2 cellular contexts compared by ENCODE assay signal in the genomic region with DNA sequence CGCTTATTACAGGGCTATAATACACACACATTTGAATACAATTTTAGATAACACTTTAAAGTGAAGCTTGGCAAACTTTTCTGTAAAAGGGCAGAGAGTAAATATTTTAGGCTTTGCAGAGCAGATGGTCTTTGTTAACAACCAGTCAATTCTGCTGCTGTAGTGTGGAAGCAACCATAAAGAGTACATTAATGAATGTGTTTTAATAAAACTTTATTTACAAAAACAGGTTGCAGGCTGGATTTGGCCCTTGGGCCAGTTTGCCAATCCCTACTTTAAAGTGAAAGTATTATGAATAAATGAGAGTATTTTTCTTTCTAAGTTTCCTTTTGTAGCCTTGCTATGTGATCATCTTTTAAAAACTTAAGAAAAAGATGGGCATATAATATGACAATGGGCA.
TF ChIP-seq lines count a peak whose summit lies in the region.

No MANE protein-coding gene starts in this region.

TF ChIP-seq in GM12878, 131 proteins besides CTCF, POLR2A, EP300 and RAD21:
- no peak for TF ChIP-seq TCF12 (IDR thresholded peaks at IDR 0.05; ENCODE audit: low read depth, low read length)
- TF ChIP-seq ZBTB40 (IDR thresholded peaks at IDR 0.05; ENCODE audit: borderline replicate concordance): peak; percentile 52; the same call in 1 of the 2 replicates

TF ChIP-seq in K562, 482 proteins besides CTCF, POLR2A, EP300 and RAD21:
- TF ChIP-seq ZBTB40 (IDR thresholded peaks at IDR 0.05) (peak; percentile 79), ZBTB40 (CRISPR knock-in tag; IDR thresholded peaks at IDR 0.05) (no peak), CCAR2 (IDR thresholded peaks at IDR 0.05; ENCODE audit: low read depth, low read length) (no peak), NR1H2 (CRISPR knock-in tag; IDR thresholded peaks at IDR 0.05) (no peak), USF2 (CRISPR knock-in tag; IDR thresholded peaks at IDR 0.05) (no peak), CBFA2T3 (IDR thresholded peaks at IDR 0.05) (no peak)
